ENCODE assay signal across 1 cellular context in the genomic region with DNA sequence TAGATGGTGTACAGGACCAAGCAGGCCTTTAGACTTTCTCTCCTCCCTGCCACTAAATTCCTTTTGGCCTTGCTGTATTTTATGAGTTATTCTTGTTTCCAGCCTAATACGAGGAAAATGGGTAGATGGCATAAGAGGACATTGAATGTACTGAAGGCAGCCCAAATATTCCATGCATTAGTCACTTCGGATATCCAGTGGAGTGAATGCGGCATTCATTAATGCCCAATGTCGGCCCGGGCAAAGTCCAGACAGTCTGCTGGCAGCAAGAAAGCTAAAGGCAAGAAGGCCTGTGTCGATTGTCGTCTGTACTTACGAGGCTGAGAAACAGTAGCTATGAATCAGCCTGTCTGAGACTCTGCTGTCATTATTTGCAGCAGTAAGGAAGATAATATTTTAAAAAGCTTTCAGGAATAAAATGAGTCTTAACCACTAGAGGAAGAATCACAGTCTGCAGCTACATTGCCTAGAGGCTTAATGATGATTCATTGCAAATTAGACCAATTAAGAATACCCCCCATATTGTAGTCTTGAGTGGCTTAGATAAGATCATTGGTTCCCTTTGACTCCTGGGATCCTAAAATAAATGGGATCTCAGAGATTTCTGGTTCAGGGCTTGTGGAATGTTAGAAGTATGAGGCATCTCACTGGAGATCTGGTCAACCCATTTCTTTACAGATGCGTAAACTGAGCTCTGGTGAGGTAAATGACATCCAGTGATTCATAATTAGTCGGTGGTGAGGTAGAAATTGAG.
TF ChIP-seq lines count a peak whose summit lies in the region.

No MANE protein-coding gene starts in this region.

TF ChIP-seq in HepG2, 621 proteins besides CTCF, POLR2A, EP300 and RAD21 (continued from another document and continues in another):
- TF ChIP-seq HOMEZ (CRISPR knock-in tag; IDR thresholded peaks at IDR 0.05; ENCODE audit: low read depth) (0 out of 2 replicates have a peak, but pooled peaks have one; percentile 48), ZNF264 (CRISPR knock-in tag; IDR thresholded peaks at IDR 0.05) (no peak), KDM1A (CRISPR knock-in tag; IDR thresholded peaks at IDR 0.05) (peak; percentile 85; the same call in 1 of the 2 replicates), ZNF12 (CRISPR knock-in tag; IDR thresholded peaks at IDR 0.05) (no peak), MLXIP (CRISPR knock-in tag; IDR thresholded peaks at IDR 0.05; ENCODE audit: borderline replicate concordance) (no peak), ZNF614 (CRISPR knock-in tag; IDR thresholded peaks at IDR 0.05; ENCODE audit: borderline replicate concordance) (0 out of 2 replicates have a peak, but pooled peaks have one; percentile 20), HOXA3 (CRISPR knock-in tag; IDR thresholded peaks at IDR 0.05) (peak; percentile 23; the same call in 1 of the 2 replicates), KAT8 (CRISPR knock-in tag; IDR thresholded peaks at IDR 0.05) (peak; percentile 37; the same call in 1 of the 2 replicates), HDAC1 (CRISPR knock-in tag; IDR thresholded peaks at IDR 0.05) (peak; percentile 27; the same call in 1 of the 2 replicates), HMG20B (CRISPR knock-in tag; conservative IDR thresholded peaks at IDR 0.05) (0 out of 2 replicates have a peak, but pooled peaks have one; percentile 27), RXRB (CRISPR knock-in tag; IDR thresholded peaks at IDR 0.05; ENCODE audit: borderline replicate concordance) (peak; percentile 34; the same call in 1 of the 2 replicates), CBX5 (CRISPR knock-in tag; IDR thresholded peaks at IDR 0.05; ENCODE audit: borderline replicate concordance) (0 out of 2 replicates have a peak, but pooled peaks have one; percentile 48), HNF4G (IDR thresholded peaks at IDR 0.05; ENCODE audit: borderline replicate concordance, low read depth, low read length) (peak; percentile 23; the same call in 1 of the 2 replicates), HNF4G (CRISPR knock-in tag; IDR thresholded peaks at IDR 0.05; ENCODE audit: borderline replicate concordance, low read depth) (no peak), SKI (IDR thresholded peaks at IDR 0.05; ENCODE audit: partially characterized antibody) (peak; percentile 48), ZNF24 (IDR thresholded peaks at IDR 0.05) (peak; percentile 86), HMG20A (CRISPR knock-in tag; IDR thresholded peaks at IDR 0.05; ENCODE audit: borderline replicate concordance) (peak; percentile 62; the same call in 1 of the 2 replicates), MIER2 (CRISPR knock-in tag; IDR thresholded peaks at IDR 0.05) (peak; percentile 63; the same call in 1 of the 2 replicates), EED (CRISPR knock-in tag; IDR thresholded peaks at IDR 0.05) (no peak), PHF21A (CRISPR knock-in tag; IDR thresholded peaks at IDR 0.05) (0 out of 2 replicates have a peak, but pooled peaks have one; percentile 20), ZNF569 (CRISPR knock-in tag; IDR thresholded peaks at IDR 0.05; ENCODE audit: borderline replicate concordance) (no peak), ZKSCAN8 (CRISPR knock-in tag; IDR thresholded peaks at IDR 0.05; ENCODE audit: borderline replicate concordance) (peak; percentile 56; the same call in 1 of the 2 replicates), HNRNPH1 (optimal IDR thresholded peaks at IDR 0.05; ENCODE audit: low read depth, low read length) (no peak), ZNF629 (CRISPR knock-in tag; conservative IDR thresholded peaks at IDR 0.05) (peak; percentile 93), ETV5 (CRISPR knock-in tag; IDR thresholded peaks at IDR 0.05; ENCODE audit: borderline replicate concordance) (peak; percentile 31; the same call in 1 of the 2 replicates), HNF4A (CRISPR knock-in tag; IDR thresholded peaks at IDR 0.05) (peak; percentile 78), JUN (CRISPR knock-in tag; IDR thresholded peaks at IDR 0.05) (0 out of 2 replicates have a peak, but pooled peaks have one; percentile 52), ZFY (CRISPR knock-in tag; IDR thresholded peaks at IDR 0.05) (0 out of 2 replicates have a peak, but pooled peaks have one; percentile 35), TEAD3 (CRISPR knock-in tag; optimal IDR thresholded peaks at IDR 0.05; ENCODE audit: borderline replicate concordance) (peak; percentile 81), FOSL2 (CRISPR knock-in tag; IDR thresholded peaks at IDR 0.05) (peak; percentile 98), SALL1 (CRISPR knock-in tag; IDR thresholded peaks at IDR 0.05) (peak; percentile 41; the same call in 1 of the 2 replicates), FOXJ3 (CRISPR knock-in tag; IDR thresholded peaks at IDR 0.05; ENCODE audit: borderline replicate concordance) (0 out of 2 replicates have a peak, but pooled peaks have one; percentile 15), JUND (CRISPR knock-in tag; IDR thresholded peaks at IDR 0.05) (peak; percentile 83; the same call in 1 of the 2 replicates), ZNF17 (CRISPR knock-in tag; IDR thresholded peaks at IDR 0.05) (no peak), MXI1 (IDR thresholded peaks at IDR 0.05; ENCODE audit: borderline replicate concordance, low read depth, low read length) (0 out of 3 replicates have a peak, but pooled peaks have one; percentile 23), SALL2 (CRISPR knock-in tag; IDR thresholded peaks at IDR 0.05) (0 out of 2 replicates have a peak, but pooled peaks have one; percentile 39), RCOR2 (CRISPR knock-in tag; IDR thresholded peaks at IDR 0.05) (peak; percentile 69; the same call in 1 of the 2 replicates), FOXA3 (CRISPR knock-in tag; IDR thresholded peaks at IDR 0.05) (peak; percentile 21; the same call in 1 of the 2 replicates), STAG1 (CRISPR knock-in tag; IDR thresholded peaks at IDR 0.05) (peak; percentile 21; the same call in 1 of the 2 replicates), SOX5 (CRISPR knock-in tag; IDR thresholded peaks at IDR 0.05; ENCODE audit: borderline replicate concordance) (peak; percentile 49; the same call in 1 of the 2 replicates), KDM6A (CRISPR knock-in tag; IDR thresholded peaks at IDR 0.05; ENCODE audit: low read depth) (no peak), ZNF3 (CRISPR knock-in tag; IDR thresholded peaks at IDR 0.05) (0 out of 2 replicates have a peak, but pooled peaks have one; percentile 38), PITX1 (CRISPR knock-in tag; IDR thresholded peaks at IDR 0.05) (no peak), ZFX (CRISPR knock-in tag; IDR thresholded peaks at IDR 0.05; ENCODE audit: low read depth) (peak; percentile 30; the same call in 1 of the 2 replicates), XRCC5 (optimal IDR thresholded peaks at IDR 0.05; ENCODE audit: low read length) (peak; percentile 59), ZNF792 (CRISPR knock-in tag; IDR thresholded peaks at IDR 0.05) (0 out of 2 replicates have a peak, but pooled peaks have one; percentile 41), RNF219 (CRISPR knock-in tag; IDR thresholded peaks at IDR 0.05) (no peak)
- TF ChIP-seq, protein P1, sequence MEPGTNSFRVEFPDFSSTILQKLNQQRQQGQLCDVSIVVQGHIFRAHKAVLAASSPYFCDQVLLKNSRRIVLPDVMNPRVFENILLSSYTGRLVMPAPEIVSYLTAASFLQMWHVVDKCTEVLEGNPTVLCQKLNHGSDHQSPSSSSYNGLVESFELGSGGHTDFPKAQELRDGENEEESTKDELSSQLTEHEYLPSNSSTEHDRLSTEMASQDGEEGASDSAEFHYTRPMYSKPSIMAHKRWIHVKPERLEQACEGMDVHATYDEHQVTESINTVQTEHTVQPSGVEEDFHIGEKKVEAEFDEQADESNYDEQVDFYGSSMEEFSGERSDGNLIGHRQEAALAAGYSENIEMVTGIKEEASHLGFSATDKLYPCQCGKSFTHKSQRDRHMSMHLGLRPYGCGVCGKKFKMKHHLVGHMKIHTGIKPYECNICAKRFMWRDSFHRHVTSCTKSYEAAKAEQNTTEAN (CRISPR knock-in tag; conservative IDR thresholded peaks at IDR 0.05): no peak
- TF ChIP-seq, protein P2, sequence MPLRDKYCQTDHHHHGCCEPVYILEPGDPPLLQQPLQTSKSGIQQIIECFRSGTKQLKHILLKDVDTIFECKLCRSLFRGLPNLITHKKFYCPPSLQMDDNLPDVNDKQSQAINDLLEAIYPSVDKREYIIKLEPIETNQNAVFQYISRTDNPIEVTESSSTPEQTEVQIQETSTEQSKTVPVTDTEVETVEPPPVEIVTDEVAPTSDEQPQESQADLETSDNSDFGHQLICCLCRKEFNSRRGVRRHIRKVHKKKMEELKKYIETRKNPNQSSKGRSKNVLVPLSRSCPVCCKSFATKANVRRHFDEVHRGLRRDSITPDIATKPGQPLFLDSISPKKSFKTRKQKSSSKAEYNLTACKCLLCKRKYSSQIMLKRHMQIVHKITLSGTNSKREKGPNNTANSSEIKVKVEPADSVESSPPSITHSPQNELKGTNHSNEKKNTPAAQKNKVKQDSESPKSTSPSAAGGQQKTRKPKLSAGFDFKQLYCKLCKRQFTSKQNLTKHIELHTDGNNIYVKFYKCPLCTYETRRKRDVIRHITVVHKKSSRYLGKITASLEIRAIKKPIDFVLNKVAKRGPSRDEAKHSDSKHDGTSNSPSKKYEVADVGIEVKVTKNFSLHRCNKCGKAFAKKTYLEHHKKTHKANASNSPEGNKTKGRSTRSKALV (CRISPR knock-in tag; IDR thresholded peaks at IDR 0.05): no peak
- TF ChIP-seq, protein P3, sequence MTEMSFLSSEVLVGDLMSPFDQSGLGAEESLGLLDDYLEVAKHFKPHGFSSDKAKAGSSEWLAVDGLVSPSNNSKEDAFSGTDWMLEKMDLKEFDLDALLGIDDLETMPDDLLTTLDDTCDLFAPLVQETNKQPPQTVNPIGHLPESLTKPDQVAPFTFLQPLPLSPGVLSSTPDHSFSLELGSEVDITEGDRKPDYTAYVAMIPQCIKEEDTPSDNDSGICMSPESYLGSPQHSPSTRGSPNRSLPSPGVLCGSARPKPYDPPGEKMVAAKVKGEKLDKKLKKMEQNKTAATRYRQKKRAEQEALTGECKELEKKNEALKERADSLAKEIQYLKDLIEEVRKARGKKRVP (CRISPR knock-in tag; IDR thresholded peaks at IDR 0.05): 0 out of 4 replicates have a peak, but pooled peaks of 1 of the 2 experiments have one; percentile 16
- TF ChIP-seq, protein P4, sequence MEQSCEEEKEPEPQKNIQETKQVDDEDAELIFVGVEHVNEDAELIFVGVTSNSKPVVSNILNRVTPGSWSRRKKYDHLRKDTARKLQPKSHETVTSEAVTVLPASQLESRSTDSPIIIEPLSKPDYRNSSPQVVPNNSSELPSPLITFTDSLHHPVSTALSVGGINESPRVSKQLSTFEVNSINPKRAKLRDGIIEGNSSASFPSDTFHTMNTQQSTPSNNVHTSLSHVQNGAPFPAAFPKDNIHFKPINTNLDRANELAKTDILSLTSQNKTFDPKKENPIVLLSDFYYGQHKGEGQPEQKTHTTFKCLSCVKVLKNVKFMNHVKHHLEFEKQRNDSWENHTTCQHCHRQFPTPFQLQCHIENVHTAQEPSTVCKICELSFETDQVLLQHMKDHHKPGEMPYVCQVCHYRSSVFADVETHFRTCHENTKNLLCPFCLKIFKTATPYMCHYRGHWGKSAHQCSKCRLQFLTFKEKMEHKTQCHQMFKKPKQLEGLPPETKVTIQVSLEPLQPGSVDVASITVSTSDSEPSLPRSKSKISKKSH (CRISPR knock-in tag; IDR thresholded peaks at IDR 0.05; ENCODE audit: borderline replicate concordance): no peak
- TF ChIP-seq, protein P5, sequence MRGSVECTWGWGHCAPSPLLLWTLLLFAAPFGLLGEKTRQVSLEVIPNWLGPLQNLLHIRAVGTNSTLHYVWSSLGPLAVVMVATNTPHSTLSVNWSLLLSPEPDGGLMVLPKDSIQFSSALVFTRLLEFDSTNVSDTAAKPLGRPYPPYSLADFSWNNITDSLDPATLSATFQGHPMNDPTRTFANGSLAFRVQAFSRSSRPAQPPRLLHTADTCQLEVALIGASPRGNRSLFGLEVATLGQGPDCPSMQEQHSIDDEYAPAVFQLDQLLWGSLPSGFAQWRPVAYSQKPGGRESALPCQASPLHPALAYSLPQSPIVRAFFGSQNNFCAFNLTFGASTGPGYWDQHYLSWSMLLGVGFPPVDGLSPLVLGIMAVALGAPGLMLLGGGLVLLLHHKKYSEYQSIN (CRISPR knock-in tag; IDR thresholded peaks at IDR 0.05; ENCODE audit: borderline replicate concordance): no peak
